In the genomic region with DNA sequence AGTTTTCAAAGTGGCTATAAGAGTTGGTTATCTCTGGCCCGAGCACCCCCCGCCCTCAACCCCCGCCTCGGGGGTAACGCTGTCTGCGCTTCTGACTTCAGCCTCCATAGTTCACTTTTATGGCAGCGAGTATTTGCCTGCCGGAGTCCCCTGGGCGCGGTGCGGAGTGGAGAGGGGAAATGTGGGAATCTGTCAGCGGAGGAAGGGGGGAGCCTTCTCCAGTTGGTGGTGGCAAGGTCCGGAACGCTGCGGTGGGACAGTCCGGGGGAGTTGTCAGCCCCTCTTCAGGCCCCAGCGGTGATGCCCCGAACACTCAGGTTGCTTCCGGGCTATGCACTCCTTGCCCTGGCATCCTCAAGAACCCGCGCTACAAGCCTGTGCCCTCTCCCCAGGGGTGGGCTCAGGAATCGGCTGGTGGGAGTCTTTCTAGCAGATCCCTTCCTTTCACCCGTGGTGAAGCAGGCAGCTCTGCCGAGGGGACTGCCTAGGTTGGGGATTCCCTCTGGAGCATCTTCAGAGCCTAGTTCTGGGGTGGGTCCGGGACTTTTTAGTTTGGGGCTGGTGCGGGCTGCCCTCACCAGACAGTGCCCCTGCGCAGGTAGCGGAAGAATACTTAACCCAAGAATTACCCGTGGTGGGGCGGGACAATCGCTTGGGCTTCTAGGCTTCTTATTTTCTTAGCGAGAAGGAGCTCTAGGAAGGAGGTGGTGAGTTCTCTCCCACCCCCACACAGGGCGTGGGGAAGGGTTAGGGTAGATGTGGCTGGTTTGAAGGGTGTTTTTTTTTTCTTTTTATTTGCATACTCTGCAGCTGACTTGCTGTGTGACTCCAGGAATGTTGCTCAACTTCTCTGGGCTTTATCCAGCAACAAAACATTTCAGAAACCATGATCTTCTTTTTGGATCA, we compare ENCODE assay signal across 8 cellular contexts. TPM values are rescaled to one million over a fixed set of nuclear protein-coding genes. Genes with fewer than 3 reads are reported as not detected.
DNase-seq lines count a peak whose midpoint lies in the region; ATAC-seq, FAIRE-seq and TF ChIP-seq lines count a peak whose summit lies in the region.

No MANE protein-coding gene starts in this region.

- 8% methylated on average over 30 of the region's 33 CpGs for WGBS in A549 (ENCODE audit: missing lambda C conversion rate)

- TF ChIP-seq RAD21 in A549 (conservative IDR thresholded peaks at IDR 0.05 in 1 of 2, IDR thresholded peaks at IDR 0.05 in 1 of 2): no peak

- CTCF ChIA-PET in A549 (lab: Yijun Ruan, JAX): interaction anchor here (0.9 to 63.0 kb wide), 6 partner anchors 11 to 61 kb away, joined by 5 to 1675 read pairs (median 38); no protein-coding TSS in a partner anchor

- H3K9ac ChIP-seq in HUES48 (ENCODE audit: low read depth, low read length) (no peak overlapping the region), mucosa of rectum (ENCODE audit: low read depth in 1 of 2, low read length in 2 of 2) (peak overlapping the region; percentile 25 to 38)

- DNase-seq in A549 (ENCODE audit: low read depth in 1 of 2, low spot score in 1 of 2): no peak
- peak; percentile 79 to 84 for DNase-seq in cardiac fibroblast (ENCODE audit: low read depth in 2 of 2)
- no peak for DNase-seq in NCI-H345 (lab: John Stamatoyannopoulos, UW)
- no peak for DNase-seq in germinal center (ENCODE audit: low spot score)
- no peak for DNase-seq in stimulated activated CD4-positive, alpha-beta T cell treated with anti-CD3 and anti-CD28 coated beads, Interleukin-4, amount 100 ng/mL, for 1 hour

- H3K9me3 ChIP-seq in A549: no peaks in the 10 kb centered on the region
- no peaks in the 10 kb centered on the region for H3K9me3 ChIP-seq in HUES48 (ENCODE audit: control insufficient read depth, insufficient read depth, low read length)
- no peaks in the 10 kb centered on the region for H3K9me3 ChIP-seq in mucosa of rectum (ENCODE audit: control insufficient read depth in 2 of 2, low read length in 2 of 2)

- peak; percentile 6 to 31; a peak in 3 of 6 replicates for ATAC-seq in A549
- no peak for ATAC-seq in GM21619 (IDR thresholded peaks at IDR 0.05; ENCODE audit: unreplicated experiment)

- FAIRE-seq in A549 (lab: Jason Lieb, UNC): no peak

- H3K36me3 ChIP-seq in HUES48 (ENCODE audit: control insufficient read depth, insufficient read depth, low read length) (no peaks in the 10 kb centered on the region), mucosa of rectum (ENCODE audit: control insufficient read depth in 2 of 2, insufficient read depth in 2 of 2, low read length in 2 of 2) (no peaks in the 10 kb centered on the region)

- TF ChIP-seq EP300 in A549 (IDR thresholded peaks at IDR 0.05): no peak

- peaks cover 84% of the 10 kb centered on the region for H3K27me3 ChIP-seq in HUES48 (ENCODE audit: control insufficient read depth, insufficient read depth, low read length)
- H3K27me3 ChIP-seq in mucosa of rectum (ENCODE audit: control insufficient read depth in 2 of 2, insufficient read depth in 2 of 2, low read length in 2 of 2): peaks cover 21 to 28% of the 10 kb centered on the region in 2 donors

- TF ChIP-seq CTCF in A549 (IDR thresholded peaks at IDR 0.05): 0 out of 3 replicates have a peak, but pooled peaks have one; percentile 5
- TF ChIP-seq CTCF in cardiac fibroblast (IDR thresholded peaks at IDR 0.05; ENCODE audit: low read depth, low read length): no peak

- H3K27ac ChIP-seq in A549 (peak overlapping the region; percentile 82 to 89), HUES48 (ENCODE audit: low read depth, low read length) (no peak overlapping the region), mucosa of rectum (ENCODE audit: low read depth in 2 of 2, low read length in 2 of 2) (no peak overlapping the region)

- POLR2A ChIA-PET in A549 (lab: Yijun Ruan, JAX): interaction anchor here (1.0 kb wide), 1 partner anchor 16 kb away, joined by 3 read pairs; no protein-coding TSS in a partner anchor

- peaks cover 44% of the 10 kb centered on the region for H3K4me1 ChIP-seq in A549
- peaks cover 7% of the 10 kb centered on the region; the same call in 1 of the 2 replicates for H3K4me1 ChIP-seq in HUES48 (ENCODE audit: control insufficient read depth, insufficient read depth, low read length)
- peaks cover 25 to 29% of the 10 kb centered on the region in 2 donors for H3K4me1 ChIP-seq in mucosa of rectum (ENCODE audit: control insufficient read depth in 2 of 2, insufficient read depth in 2 of 2, low read length in 2 of 2)

- H3K4me3 ChIP-seq in A549 (peak overlapping the region; percentile 75), HUES48 (ENCODE audit: low read depth, low read length) (peak overlapping the region; percentile 74), cardiac fibroblast (replicated peaks in 1 of 2; ENCODE audit: low read depth in 2 of 2, low read length in 2 of 2) (peak overlapping the region; percentile 70 to 94), mucosa of rectum (ENCODE audit: low read length in 2 of 2) (peak overlapping the region; percentile 67 to 72)

- peak overlapping the region; percentile 96 for H3K4me2 ChIP-seq in A549

- 0 out of 2 replicates have a peak, but pooled peaks have one; percentile 5 for TF ChIP-seq POLR2A in A549 (IDR thresholded peaks at IDR 0.05; ENCODE audit: low read length)

TF ChIP-seq in A549, 52 proteins besides CTCF, POLR2A, EP300 and RAD21:
- TF ChIP-seq SREBF2 (IDR thresholded peaks at IDR 0.05) (no peak), ZC3H11A (IDR thresholded peaks at IDR 0.05) (no peak), NPAS2 (CRISPR knock-in tag; IDR thresholded peaks at IDR 0.05; ENCODE audit: borderline replicate concordance) (no peak), PHF8 (IDR thresholded peaks at IDR 0.05; ENCODE audit: borderline replicate concordance, low read depth) (no peak), SMC3 (IDR thresholded peaks at IDR 0.05) (no peak), EHMT2 (IDR thresholded peaks at IDR 0.05; ENCODE audit: low read depth) (no peak), ESRRA (IDR thresholded peaks at IDR 0.05; ENCODE audit: borderline replicate concordance, low read length) (no peak), MAZ (IDR thresholded peaks at IDR 0.05; ENCODE audit: borderline replicate concordance, low read depth, low read length) (no peak), FOSB (CRISPR knock-in tag; IDR thresholded peaks at IDR 0.05) (no peak), TP53 (CRISPR knock-in tag; IDR thresholded peaks at IDR 0.05) (no peak), RNF2 (IDR thresholded peaks at IDR 0.05; ENCODE audit: borderline replicate concordance, low read depth) (no peak), HDAC2 (IDR thresholded peaks at IDR 0.05) (no peak), ZFP36 (IDR thresholded peaks at IDR 0.05; ENCODE audit: borderline replicate concordance, partially characterized antibody) (peak; percentile 78), EHF (CRISPR knock-in tag; IDR thresholded peaks at IDR 0.05) (no peak), JUN (IDR thresholded peaks at IDR 0.05) (peak in 1 of 2 experiments; percentile 17; a peak in 1 of 5 replicates), RARB (CRISPR knock-in tag; IDR thresholded peaks at IDR 0.05) (no peak), CBX8 (IDR thresholded peaks at IDR 0.05) (no peak), CEBPB (IDR thresholded peaks at IDR 0.05) (peak in 1 of 2 experiments; percentile 41; a peak in 1 of 4 replicates), NFE2L2 (conservative IDR thresholded peaks at IDR 0.05; ENCODE audit: low read length) (no peak), KDM1A (IDR thresholded peaks at IDR 0.05; ENCODE audit: low read depth) (0 out of 2 replicates have a peak, but pooled peaks have one; percentile 75)
- TF ChIP-seq, protein P1, sequence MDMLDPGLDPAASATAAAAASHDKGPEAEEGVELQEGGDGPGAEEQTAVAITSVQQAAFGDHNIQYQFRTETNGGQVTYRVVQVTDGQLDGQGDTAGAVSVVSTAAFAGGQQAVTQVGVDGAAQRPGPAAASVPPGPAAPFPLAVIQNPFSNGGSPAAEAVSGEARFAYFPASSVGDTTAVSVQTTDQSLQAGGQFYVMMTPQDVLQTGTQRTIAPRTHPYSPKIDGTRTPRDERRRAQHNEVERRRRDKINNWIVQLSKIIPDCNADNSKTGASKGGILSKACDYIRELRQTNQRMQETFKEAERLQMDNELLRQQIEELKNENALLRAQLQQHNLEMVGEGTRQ (IDR thresholded peaks at IDR 0.05): no peak
- TF ChIP-seq, protein P2, sequence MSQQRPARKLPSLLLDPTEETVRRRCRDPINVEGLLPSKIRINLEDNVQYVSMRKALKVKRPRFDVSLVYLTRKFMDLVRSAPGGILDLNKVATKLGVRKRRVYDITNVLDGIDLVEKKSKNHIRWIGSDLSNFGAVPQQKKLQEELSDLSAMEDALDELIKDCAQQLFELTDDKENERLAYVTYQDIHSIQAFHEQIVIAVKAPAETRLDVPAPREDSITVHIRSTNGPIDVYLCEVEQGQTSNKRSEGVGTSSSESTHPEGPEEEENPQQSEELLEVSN (IDR thresholded peaks at IDR 0.05; ENCODE audit: borderline replicate concordance, low read depth): no peak
- TF ChIP-seq, protein P3, sequence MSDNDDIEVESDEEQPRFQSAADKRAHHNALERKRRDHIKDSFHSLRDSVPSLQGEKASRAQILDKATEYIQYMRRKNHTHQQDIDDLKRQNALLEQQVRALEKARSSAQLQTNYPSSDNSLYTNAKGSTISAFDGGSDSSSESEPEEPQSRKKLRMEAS (IDR thresholded peaks at IDR 0.05): peak; percentile 13; the same call in 1 of the 2 replicates

RNA-seq across cellular contexts. Expression of gene ATOH8, which starts 1.6 kb away (rescaled TPM):
- 1.8 and 2.6 TPM in 2 replicates for polyA plus RNA-seq in A549 (2011; rRNA removed)
- 13.2 and 22.4 TPM in 2 replicates for polyA plus RNA-seq in A549 (2012; cell fraction: cytosol; rRNA removed)
- polyA plus RNA-seq in A549 (2012; cell fraction: nucleus; rRNA removed): 19.3 and 20.6 TPM in 2 replicates
- polyA plus RNA-seq in A549 (2017; fragmentation: RNase III; extraction: RNeasy Plus Mini Kit Qiagen cat#74134 plus additional on column Dnase treatment): 11.1 to 20.7 TPM (median 20.0 TPM) in 3 replicates
- polyA minus RNA-seq in A549 (2011; rRNA and poly(A)+ RNA removed): 2.4 and 3.4 TPM in 2 replicates

Comparison
In these comparisons a context has a peak if more than half of its experiments do, and no peak if none do; other contexts are left out.
1. DNase-seq: peak in cardiac fibroblast (2 of 2); none in A549 (0 of 2), NCI-H345 (single experiment), germinal center (single experiment) and stimulated activated CD4-positive, alpha-beta T cell treated with anti-CD3 and anti-CD28 coated beads, Interleukin-4, amount 100 ng/mL, for 1 hour (single experiment).
2. H3K27ac ChIP-seq: peak in A549 (2 of 2); none in HUES48 (single experiment) and mucosa of rectum (0 of 2).
3. Peak in every context shown above with its lines, with median percentiles within 50 percentile points of each other: H3K4me3 ChIP-seq.